In the genomic region with DNA sequence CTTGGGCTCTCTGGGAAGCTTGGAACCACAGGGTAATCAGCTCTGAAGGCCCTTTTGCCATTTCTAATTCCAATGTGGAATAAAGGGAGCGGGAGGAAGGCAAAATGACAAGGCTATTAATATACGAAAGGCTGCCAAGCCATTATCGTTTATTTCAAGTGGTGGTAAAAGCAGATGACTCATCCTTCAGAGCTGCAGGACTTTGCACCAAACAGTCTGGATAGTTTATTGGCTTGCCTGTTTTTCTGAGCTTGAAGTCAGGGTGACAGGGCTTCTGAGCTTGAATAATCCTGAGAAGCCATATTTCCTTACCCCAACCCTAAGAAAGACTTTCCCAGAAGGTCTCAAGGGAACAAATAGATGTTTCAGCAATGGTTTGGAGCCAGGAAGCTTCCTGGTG, we compare ENCODE assay signal across 9 cellular contexts. TPM values are rescaled to one million over a fixed set of nuclear protein-coding genes. Genes with fewer than 3 reads are reported as not detected.
A peak's percentile ranks its signal among the peaks of the same experiment; 100 is the strongest.
DNase-seq lines count a peak whose midpoint lies in the region; ATAC-seq lines count a peak whose summit lies in the region.
"Had no signal": no experiment of that assay in that cellular context is flagged by ENCODE, and none has a peak within 500 bp of the region (broad histone marks: within the 10 kb centered on the region; RNA-seq: fewer than 3 reads in every experiment).

No MANE protein-coding gene starts in this region.

- no peaks in the 10 kb centered on the region for H3K36me3 ChIP-seq in muscle layer of duodenum (ENCODE audit: control insufficient read depth in 1 of 2, insufficient read depth in 2 of 2, low read length in 2 of 2)

- H3K9me3 ChIP-seq in muscle layer of duodenum (ENCODE audit: control insufficient read depth in 1 of 2, low read length in 2 of 2) = no peaks in the 10 kb centered on the region

- DNase-seq in DMS79 (lab: John Stamatoyannopoulos, UW) (peak; percentile 14), NCI-H2029 treated with DMSO at 0.1 percent for 48 hours (lab: John Stamatoyannopoulos, UW) (peak; percentile 16), dermis blood vessel endothelial cell (peak; percentile 59), NCI-H1092 treated with DMSO at 0.1 percent for 48 hours (lab: John Stamatoyannopoulos, UW) (no peak), NCI-H2107 (lab: John Stamatoyannopoulos, UW) (no peak), NOMO-1 (lab: John Stamatoyannopoulos, UW; ENCODE audit: unreplicated experiment in 2 of 2) (no peak)
- DNase-seq: T-helper 2 cell had no signal

- no peaks in the 10 kb centered on the region for H3K27me3 ChIP-seq in muscle layer of duodenum (ENCODE audit: low read depth, low read length)

- no peak overlapping the region for H3K4me3 ChIP-seq in muscle layer of duodenum (ENCODE audit: low read depth in 1 of 2, low read length in 2 of 2)

- H3K27ac ChIP-seq in muscle layer of duodenum (ENCODE audit: low read length) = peak overlapping the region; percentile 31

- ATAC-seq in GM21526 (IDR thresholded peaks at IDR 0.05; ENCODE audit: low FRiP score, unreplicated experiment) = no peak

- H3K4me1 ChIP-seq in muscle layer of duodenum (ENCODE audit: control insufficient read depth in 1 of 2, insufficient read depth in 2 of 2, low read length in 2 of 2) = peaks cover 0 to 5% of the 10 kb centered on the region in 2 donors

RNA-seq across cellular contexts. Expression of gene GABRE, which starts 7.7 kb away (rescaled TPM):
- 8.4 and 28.1 TPM in 2 replicates for total RNA-seq in dermis blood vessel endothelial cell

Comparison
In these comparisons a context has a peak if more than half of its experiments do, and no peak if none do; other contexts are left out.
1. DNase-seq: peak in DMS79 (single experiment), NCI-H2029 treated with DMSO at 0.1 percent for 48 hours (single experiment) and dermis blood vessel endothelial cell (single experiment); none in NCI-H1092 treated with DMSO at 0.1 percent for 48 hours (single experiment), NCI-H2107 (single experiment) and NOMO-1 (0 of 2).